14 cellular contexts compared by ENCODE assay signal in the genomic region with DNA sequence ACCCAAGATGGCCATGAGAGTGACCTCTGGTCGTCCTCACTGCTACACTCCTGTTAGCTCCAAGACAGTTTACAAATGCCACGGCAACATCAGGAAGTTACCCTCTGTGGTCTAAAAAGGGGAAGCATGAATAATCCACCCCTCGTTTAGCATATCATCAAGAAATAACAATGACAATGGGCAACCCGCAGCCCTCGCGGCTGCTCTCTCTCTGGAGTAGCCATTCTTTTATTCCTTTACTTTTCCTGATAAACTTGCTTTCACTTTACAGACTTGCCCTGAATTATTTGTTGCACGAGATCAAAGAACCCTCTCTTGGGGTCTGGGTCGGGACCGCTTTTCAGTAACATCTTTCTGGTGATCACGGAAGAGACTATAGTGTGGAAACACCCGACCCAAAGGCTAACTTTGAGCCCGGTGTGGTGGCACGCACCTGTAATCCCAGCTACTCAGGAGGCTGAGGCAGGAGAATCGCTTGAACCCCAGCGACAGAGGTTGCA. TPM values are rescaled to one million over a fixed set of nuclear protein-coding genes. Genes with fewer than 3 reads are reported as not detected.
DNase-seq lines count a peak whose midpoint lies in the region; ATAC-seq and TF ChIP-seq lines count a peak whose summit lies in the region.
"Had no signal": no experiment of that assay in that cellular context is flagged by ENCODE, and none has a peak within 500 bp of the region (broad histone marks: within the 10 kb centered on the region; RNA-seq: fewer than 3 reads in every experiment).

No MANE protein-coding gene starts in this region.

- H3K9ac ChIP-seq in iPS-18a (ENCODE audit: low read length), result peak overlapping the region; percentile 69

- peaks cover 17% of the 10 kb centered on the region for H3K4me1 ChIP-seq in iPS-18a (ENCODE audit: control insufficient read depth, low read depth, low read length)
- no peaks in the 10 kb centered on the region for H3K4me1 ChIP-seq in tibial artery
- H3K4me1 ChIP-seq: colonic mucosa, testis had no signal

- H3K27me3 ChIP-seq in iPS-18a (ENCODE audit: control insufficient read depth, insufficient read depth, low read length), result no peaks in the 10 kb centered on the region
- H3K27me3 ChIP-seq in tibial artery, result no peaks in the 10 kb centered on the region
- H3K27me3 ChIP-seq: colonic mucosa, testis had no signal

- H3K9me3 ChIP-seq in T-helper 17 cell (ENCODE audit: control insufficient read depth, low read length, poor library complexity, severe bottlenecking) (no peaks in the 10 kb centered on the region), iPS-18a (ENCODE audit: control insufficient read depth, low read depth, low read length) (no peaks in the 10 kb centered on the region), tibial artery (no peaks in the 10 kb centered on the region)
- H3K9me3 ChIP-seq: colonic mucosa, testis had no signal

- peaks cover 6% of the 10 kb centered on the region for H3K4me1 Mint-ChIP-seq in T-helper 17 cell

- H3K4me3 Mint-ChIP-seq in T-helper 17 cell, result no peak overlapping the region
- H3K4me3 Mint-ChIP-seq: neural crest cell had no signal

- ATAC-seq in left cardiac atrium (peak; percentile 23 to 32), left ventricle myocardium superior (no peak), T-helper 17 cell (no peak), HG03342 (IDR thresholded peaks at IDR 0.05; ENCODE audit: unreplicated experiment) (no peak)

- peaks cover 3% of the 10 kb centered on the region for H3K36me3 Mint-ChIP-seq in T-helper 17 cell (ENCODE audit: low read depth)

- DNase-seq in left cardiac atrium, result no peak
- no peak for DNase-seq in left ventricle myocardium superior
- no peak for DNase-seq in T-helper 17 cell
- DNase-seq in tibial artery, result peak; percentile 24 to 39
- DNase-seq in cortex of kidney (lab: John Stamatoyannopoulos, UW), result no peak
- DNase-seq in activated effector memory CD4-positive, alpha-beta T cell treated with Interleukin-2 at 50 U/mL for 16 hours, result no peak
- DNase-seq: activated effector memory CD4-positive, alpha-beta T cell treated with anti-CD3 and anti-CD28 coated beads, Interleukin-2, amount 50 U/mL, for 16 hours; colonic mucosa; glutamatergic neuron; NCI-H748 treated with DMSO at 0.1 percent for 48 hours; testis had no signal

- intact Hi-C loops in left cardiac atrium (cut with DNase I), result no loop called here
- intact Hi-C loops in left ventricle myocardium superior (cut with micrococcal nuclease), result no loop called here
- intact Hi-C loops in tibial artery (cut with DNase I; ENCODE audit: low total_unique reads), result no loop called here

- H3K4me3 ChIP-seq in iPS-18a (ENCODE audit: low read length) (peak overlapping the region; percentile 71), tibial artery (no peak overlapping the region)
- H3K4me3 ChIP-seq: colonic mucosa, testis had no signal

- H3K27ac Mint-ChIP-seq in T-helper 17 cell, result peak overlapping the region; percentile 67

- H3K36me3 ChIP-seq in iPS-18a (ENCODE audit: control insufficient read depth, low read depth, low read length) (no peaks in the 10 kb centered on the region), tibial artery (no peaks in the 10 kb centered on the region)
- H3K36me3 ChIP-seq: colonic mucosa had no signal

- H3K27ac ChIP-seq in iPS-18a (ENCODE audit: low read length) (peak overlapping the region; percentile 74), tibial artery (no peak overlapping the region)
- H3K27ac ChIP-seq: colonic mucosa, testis had no signal

- H3K27me3 Mint-ChIP-seq in T-helper 17 cell, result peaks cover 42% of the 10 kb centered on the region

- no peak for TF ChIP-seq CTCF in tibial artery (IDR thresholded peaks at IDR 0.05)

RNA-seq across cellular contexts. Expression of gene COX20, which starts 19.8 kb away (rescaled TPM):
- 10 to 100 TPM; 61.2 to 73.1 TPM for total RNA-seq in left cardiac atrium
- 63.7 TPM for total RNA-seq in left ventricle myocardium superior
- total RNA-seq in T-helper 17 cell, result 10 to 100 TPM; 24.4 to 24.8 TPM

RNA-seq across cellular contexts. Expression of gene HNRNPU, which starts 48.7 kb away (rescaled TPM):
- total RNA-seq in left cardiac atrium (100 to 1,000 TPM; 167 to 204 TPM), left ventricle myocardium superior (183 TPM), T-helper 17 cell (100 to 1,000 TPM; 440 to 563 TPM)

Comparison
In these comparisons a context has a peak if more than half of its experiments do, and no peak if none do; other contexts are left out.
1. ATAC-seq: peak in left cardiac atrium (2 of 2); none in left ventricle myocardium superior (single experiment), T-helper 17 cell (single experiment) and HG03342 (single experiment).
2. DNase-seq: peak in tibial artery (2 of 2); none in left cardiac atrium (single experiment), left ventricle myocardium superior (single experiment), T-helper 17 cell (0 of 3), cortex of kidney (single experiment) and activated effector memory CD4-positive, alpha-beta T cell treated with Interleukin-2 at 50 U/mL for 16 hours (single experiment).